Comparison of ENCODE assay signal across 8 cellular contexts in genomic region chr19:17327654-17328516, GRCh38. TPM values are rescaled to one million over a fixed set of nuclear protein-coding genes. Genes with fewer than 3 reads are reported as not detected.
A peak's percentile ranks its signal among the peaks of the same experiment; 100 is the strongest.
DNase-seq lines count a peak whose midpoint lies in the region; ATAC-seq and TF ChIP-seq lines count a peak whose summit lies in the region.

No MANE protein-coding gene starts in this region.

- peak overlapping the region; percentile 86 for H3K27ac ChIP-seq in HUES64 (ENCODE audit: low read depth, low read length)
- H3K27ac ChIP-seq in endodermal cell (ENCODE audit: low read depth, low read length) = peak overlapping the region; percentile 6

- H3K36me3 ChIP-seq in HUES64 (ENCODE audit: insufficient read depth, low read length) = peaks cover 19% of the 10 kb centered on the region
- peaks cover 9% of the 10 kb centered on the region for H3K36me3 ChIP-seq in endodermal cell (ENCODE audit: control insufficient read depth, insufficient read depth, low read length)

- 0 out of 2 replicates have a peak, but pooled peaks cover 4% of the 10 kb centered on the region for H3K4me1 ChIP-seq in HUES64 (ENCODE audit: insufficient read depth, low read length)
- H3K4me1 ChIP-seq in endodermal cell (ENCODE audit: control insufficient read depth, insufficient read depth, low read length) = no peaks in the 10 kb centered on the region

- H3K9ac ChIP-seq in HUES64 (ENCODE audit: low read depth, low read length) (peak overlapping the region; percentile 83), endodermal cell (ENCODE audit: extremely low read depth, low read length, poor library complexity, severe bottlenecking) (peak overlapping the region; percentile 44)

- H3K27ac Mint-ChIP-seq in endodermal cell (peak overlapping the region; percentile 88), natural killer cell (peak overlapping the region in 1 of 2 donors; percentile 24)

- peak; percentile 83 for TF ChIP-seq CTCF in endodermal cell (conservative IDR thresholded peaks at IDR 0.05)
- no peak for TF ChIP-seq CTCF in natural killer cell (IDR thresholded peaks at IDR 0.05)

- H3K4me3 ChIP-seq in HUES64 (ENCODE audit: low read length) = peak overlapping the region; percentile 71
- H3K4me3 ChIP-seq in endodermal cell (ENCODE audit: low read length) = peak overlapping the region; percentile 71

- intact Hi-C loops in natural killer cell (cut with micrococcal nuclease) = no loop called here

- H3K4me3 Mint-ChIP-seq in endodermal cell = peak overlapping the region; percentile 63
- H3K4me3 Mint-ChIP-seq in natural killer cell = peak overlapping the region; percentile 81

- H3K36me3 Mint-ChIP-seq in endodermal cell (ENCODE audit: low read depth) = peaks cover 24% of the 10 kb centered on the region
- no peaks in the 10 kb centered on the region for H3K36me3 Mint-ChIP-seq in natural killer cell

- no peaks in the 10 kb centered on the region for H3K9me3 Mint-ChIP-seq in endodermal cell
- no peaks in the 10 kb centered on the region for H3K9me3 Mint-ChIP-seq in natural killer cell

- H3K4me1 Mint-ChIP-seq in endodermal cell (peaks cover 1% of the 10 kb centered on the region), natural killer cell (peaks cover 3 to 18% of the 10 kb centered on the region in 2 donors)

- 3% methylated on average over 62 of the region's 64 CpGs for WGBS in HUES64
- WGBS in endodermal cell (ENCODE audit: insufficient coverage in 1 of 2, insufficient read length in 1 of 2), 2 experiments = 7 to 20% methylated on average over 44 to 63 of the region's 64 CpGs

- peak; percentile 53 for DNase-seq in activated CD4-positive, alpha-beta T cell treated with anti-CD3 and anti-CD28 coated beads, Interleukin-2, amount 50 U/mL, for 1 hour
- DNase-seq in endodermal cell (peak; percentile 97), natural killer cell (no peak), GDM1 (lab: John Stamatoyannopoulos, UW) (no peak), GOT3 (lab: John Stamatoyannopoulos, UW) (no peak), NCI-H524 (lab: John Stamatoyannopoulos, UW) (no peak), NCI-H2227 treated with DMSO at 0.1 percent for 48 hours (lab: John Stamatoyannopoulos, UW) (no peak)

- peak; percentile 79 to 81 (median 80) for ATAC-seq in natural killer cell

- H3K27me3 Mint-ChIP-seq in endodermal cell (ENCODE audit: insufficient read depth) = peaks cover 24% of the 10 kb centered on the region
- H3K27me3 Mint-ChIP-seq in natural killer cell (ENCODE audit: low read depth in 2 of 2) = no peaks in the 10 kb centered on the region

- H3K9me3 ChIP-seq in HUES64 (ENCODE audit: insufficient read depth, low read depth, low read length) = no peaks in the 10 kb centered on the region
- no peaks in the 10 kb centered on the region for H3K9me3 ChIP-seq in endodermal cell (ENCODE audit: control insufficient read depth, low read length)

- H3K27me3 ChIP-seq in HUES64 (ENCODE audit: insufficient read depth, low read length) = peaks cover 7% of the 10 kb centered on the region
- no peaks in the 10 kb centered on the region for H3K27me3 ChIP-seq in endodermal cell (ENCODE audit: control insufficient read depth, insufficient read depth, low read length, poor library complexity, severe bottlenecking)

RNA-seq across cellular contexts. Expression of gene ANO8, which starts 6.8 kb away (rescaled TPM):
- 10.3 TPM for polyA plus RNA-seq in HUES64 (2013, experiment 1 of 2)
- 12.1 TPM for polyA plus RNA-seq in HUES64 (2013, experiment 2 of 2)
- total RNA-seq in endodermal cell (10 to 100 TPM; 27.5 to 29.5 TPM), natural killer cell (10 to 100 TPM; 18.5 to 24.7 (median 19.1) TPM)
- polyA plus RNA-seq in endodermal cell (2013, experiment 1 of 2) = 34.7 TPM
- polyA plus RNA-seq in endodermal cell (2013, experiment 2 of 2) = 29.8 TPM

RNA-seq across cellular contexts. Expression of gene GTPBP3, which starts 9.5 kb away (rescaled TPM):
- 27.5 TPM for polyA plus RNA-seq in HUES64 (2013, experiment 1 of 2)
- 24.0 TPM for polyA plus RNA-seq in HUES64 (2013, experiment 2 of 2)
- total RNA-seq in endodermal cell = 10 to 100 TPM; 48.7 to 55.7 TPM
- 34.1 TPM for polyA plus RNA-seq in endodermal cell (2013, experiment 1 of 2)
- polyA plus RNA-seq in endodermal cell (2013, experiment 2 of 2) = 33.4 TPM
- total RNA-seq in natural killer cell = 10 to 100 TPM; 21.6 to 33.0 (median 27.7) TPM

RNA-seq across cellular contexts. Expression of gene DDA1, which starts 18.5 kb away (rescaled TPM):
- polyA plus RNA-seq in HUES64 (2013, experiment 1 of 2) = 50.7 TPM
- 48.0 TPM for polyA plus RNA-seq in HUES64 (2013, experiment 2 of 2)
- total RNA-seq in endodermal cell = 10 to 100 TPM; 36.9 to 42.3 TPM
- polyA plus RNA-seq in endodermal cell (2013, experiment 1 of 2) = 46.5 TPM
- polyA plus RNA-seq in endodermal cell (2013, experiment 2 of 2) = 62.7 TPM
- total RNA-seq in natural killer cell = 10 to 100 TPM; 32.2 to 42.5 (median 37.7) TPM

RNA-seq across cellular contexts. Expression of gene MRPL34, which starts 22.2 kb away (rescaled TPM):
- polyA plus RNA-seq in HUES64 (2013, experiment 1 of 2) = 68.6 TPM
- 78.5 TPM for polyA plus RNA-seq in HUES64 (2013, experiment 2 of 2)
- total RNA-seq in endodermal cell = 10 to 100 TPM; 58.1 to 62.2 TPM
- 51.9 TPM for polyA plus RNA-seq in endodermal cell (2013, experiment 1 of 2)
- polyA plus RNA-seq in endodermal cell (2013, experiment 2 of 2) = 48.7 TPM
- total RNA-seq in natural killer cell = 10 to 100 TPM; 26.9 to 40.8 (median 39.4) TPM

RNA-seq across cellular contexts. Expression of gene ABHD8, which starts 24.7 kb away (rescaled TPM):
- polyA plus RNA-seq in HUES64 (2013, experiment 1 of 2) = 7.6 TPM
- polyA plus RNA-seq in HUES64 (2013, experiment 2 of 2) = 8.1 TPM
- total RNA-seq in endodermal cell (10 to 100 TPM; 11.6 to 21.1 TPM), natural killer cell (1 to 10 TPM; 7.5 to 10.0 (median 9.7) TPM)
- polyA plus RNA-seq in endodermal cell (2013, experiment 1 of 2) = 9.7 TPM
- polyA plus RNA-seq in endodermal cell (2013, experiment 2 of 2) = 10.2 TPM

Comparison
In these comparisons a context has a peak if more than half of its experiments do, and no peak if none do; other contexts are left out.
1. DNase-seq: peak in activated CD4-positive, alpha-beta T cell treated with anti-CD3 and anti-CD28 coated beads, Interleukin-2, amount 50 U/mL, for 1 hour (single experiment) and endodermal cell (single experiment); none in natural killer cell (single experiment), GDM1 (single experiment), GOT3 (single experiment), NCI-H524 (0 of 2) and NCI-H2227 treated with DMSO at 0.1 percent for 48 hours (single experiment).